In the genomic region with DNA sequence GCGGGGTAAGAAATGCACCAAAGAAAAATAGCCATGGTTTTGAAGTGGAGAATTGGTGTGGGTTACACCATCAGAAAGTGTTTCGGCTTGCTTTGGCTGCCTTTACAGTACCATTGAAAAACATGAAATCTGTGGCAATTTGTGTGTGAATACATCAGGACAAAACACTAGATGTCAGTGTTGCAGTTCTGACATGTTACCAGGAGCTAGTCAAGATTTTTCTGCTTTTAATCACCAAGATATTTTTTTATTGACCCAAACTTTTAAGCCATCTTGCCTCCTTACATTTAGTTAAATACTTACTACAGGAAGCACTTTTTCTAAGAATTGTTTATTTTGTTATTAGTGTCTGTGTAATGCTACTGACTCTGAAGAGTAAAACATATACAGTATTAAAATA, we compare ENCODE assay signal across 8 cellular contexts. TPM values are rescaled to one million over a fixed set of nuclear protein-coding genes. Genes with fewer than 3 reads are reported as not detected.
A peak's percentile ranks its signal among the peaks of the same experiment; 100 is the strongest.
DNase-seq lines count a peak whose midpoint lies in the region; ATAC-seq and TF ChIP-seq lines count a peak whose summit lies in the region.

No MANE protein-coding gene starts in this region.

- H3K4me3 ChIP-seq in BJ (ENCODE audit: low read depth, low read length): no peak overlapping the region

- TF ChIP-seq POLR2A in erythroblast (IDR thresholded peaks at IDR 0.05; ENCODE audit: low read length): no peak

- CTCF ChIA-PET in BJ (lab: Yijun Ruan, JAX): interaction anchor here (0.6 to 2.8 kb wide), 9 partner anchors 9 to 1362 kb away, joined by 3 to 12 read pairs (median 4); a partner anchor contains a TSS

- DNase-seq in BJ (ENCODE audit: low read depth): peak; percentile 17
- peak; percentile 23 for DNase-seq in NCI-H446 treated with DMSO at 0.1 percent for 48 hours (lab: John Stamatoyannopoulos, UW)
- DNase-seq in erythroblast (lab: John Stamatoyannopoulos, UW): peak; percentile 61 to 67
- peak; percentile 20 for DNase-seq in smooth muscle cell of the brain vasculature (ENCODE audit: low read depth, low spot score)
- DNase-seq in 8988T: no peak
- DNase-seq in DMS79 treated with DMSO at 0.1 percent for 48 hours (lab: John Stamatoyannopoulos, UW): no peak
- no peak for DNase-seq in islet precursor cell

- peak; percentile 63 for TF ChIP-seq CTCF in BJ (IDR thresholded peaks at IDR 0.05; ENCODE audit: insufficient read depth, low read depth, low read length)

- POLR2A ChIA-PET in BJ (lab: Charles Lee): no interaction called here

- no peaks in the 10 kb centered on the region for H3K27me3 ChIP-seq in BJ (ENCODE audit: control insufficient read depth, insufficient read depth, low read length)

- ATAC-seq in GM19395 (IDR thresholded peaks at IDR 0.05; ENCODE audit: unreplicated experiment): peak; percentile 47

- H3K36me3 ChIP-seq in BJ (ENCODE audit: control insufficient read depth, insufficient read depth, low read length): no peaks in the 10 kb centered on the region; the same call in 1 of the 2 replicates

RNA-seq across cellular contexts. Expression of a gene that starts 14.3 kb away (rescaled TPM):
- 0.88 and 4.3 TPM in 2 replicates for polyA plus RNA-seq in BJ (2011; rRNA removed)
- 1.9 and 3.5 TPM in 2 replicates for polyA minus RNA-seq in BJ (2011; rRNA and poly(A)+ RNA removed)

RNA-seq across cellular contexts. Expression of a gene that starts 45.7 kb away (rescaled TPM):
- 4.8 and 10.2 TPM in 2 replicates for polyA plus RNA-seq in BJ (2011; rRNA removed)
- polyA minus RNA-seq in BJ (2011; rRNA and poly(A)+ RNA removed): 4.2 and 5.7 TPM in 2 replicates

Comparison
In these comparisons a context has a peak if more than half of its experiments do, and no peak if none do; other contexts are left out.
1. DNase-seq: peak in BJ (single experiment), NCI-H446 treated with DMSO at 0.1 percent for 48 hours (single experiment), erythroblast (2 of 2) and smooth muscle cell of the brain vasculature (single experiment); none in 8988T (single experiment), DMS79 treated with DMSO at 0.1 percent for 48 hours (single experiment) and islet precursor cell (single experiment).